Comparison of ENCODE assay signal across 18 cellular contexts in the genomic region with DNA sequence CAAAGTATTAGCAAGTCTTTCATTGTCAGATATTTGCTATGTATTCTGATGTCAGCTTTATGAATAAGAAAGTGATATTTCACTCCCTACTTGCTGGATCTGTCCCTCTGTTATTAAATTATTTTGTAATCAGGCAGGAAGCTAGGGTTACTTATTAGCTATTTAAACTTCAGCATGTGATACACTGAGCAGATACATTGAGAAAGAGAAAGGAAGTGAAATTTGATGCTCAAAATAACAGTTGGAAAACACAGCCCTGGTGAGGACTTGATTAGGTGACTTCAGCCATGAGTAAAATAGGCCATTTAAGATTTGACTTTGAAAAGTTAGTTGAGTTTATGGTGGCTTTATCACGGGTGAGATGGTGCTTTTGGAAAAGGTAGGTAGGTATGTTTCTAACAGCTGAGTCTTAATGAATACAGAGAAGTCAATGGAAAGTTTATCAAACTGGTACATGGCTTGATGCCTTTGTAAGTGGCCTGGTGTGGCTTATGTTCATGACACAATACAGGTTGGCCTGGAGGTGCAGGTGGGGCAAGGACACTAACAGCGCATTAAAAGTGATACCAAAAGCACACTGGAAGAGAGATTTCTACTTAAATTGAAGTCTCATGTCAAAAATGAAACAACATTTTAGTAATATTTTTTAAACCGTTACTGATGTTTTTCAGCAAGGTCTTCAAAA.
DNase-seq lines count a peak whose midpoint lies in the region; ATAC-seq and TF ChIP-seq lines count a peak whose summit lies in the region.
"Had no signal": no experiment of that assay in that cellular context is flagged by ENCODE, and none has a peak within 500 bp of the region (broad histone marks: within the 10 kb centered on the region; RNA-seq: fewer than 3 reads in every experiment).

No MANE protein-coding gene starts in this region.

- no peak overlapping the region for H3K4me3 Mint-ChIP-seq in activated naive CD4-positive, alpha-beta T cell treated with anti-CD3 and anti-CD28 coated beads for 36 hours
- no peak overlapping the region for H3K4me3 Mint-ChIP-seq in MCF 10A (ENCODE audit: unreplicated experiment)
- H3K4me3 Mint-ChIP-seq: activated CD8-positive, alpha-beta memory T cell treated with anti-CD3 and anti-CD28 coated beads, Interleukin-2, amount 10 ng/mL, durations not matched to agents 7 days and 5 days; activated naive CD8-positive, alpha-beta T cell treated with anti-CD3 and anti-CD28 coated beads, Interleukin-2, amount 50 U/mL, for 24 hours had no signal

- CTCF ChIA-PET in activated naive CD4-positive, alpha-beta T cell treated with anti-CD3 and anti-CD28 coated beads for 36 hours (lab: Charles Lee): no interaction called here
- CTCF ChIA-PET in MCF 10A (lab: Yijun Ruan, JAX): no interaction called here

- BruUV-seq in MCF 10A (replicated peaks; lab: Mats Ljungman, UMichigan): no TSS peak

- H3K4me1 Mint-ChIP-seq in activated naive CD4-positive, alpha-beta T cell treated with anti-CD3 and anti-CD28 coated beads for 36 hours (ENCODE audit: low read depth): no peaks in the 10 kb centered on the region
- peaks cover 4% of the 10 kb centered on the region for H3K4me1 Mint-ChIP-seq in MCF 10A (ENCODE audit: insufficient read depth, unreplicated experiment)
- H3K4me1 Mint-ChIP-seq: activated CD8-positive, alpha-beta memory T cell treated with anti-CD3 and anti-CD28 coated beads, Interleukin-2, amount 10 ng/mL, durations not matched to agents 7 days and 5 days; activated naive CD8-positive, alpha-beta T cell treated with anti-CD3 and anti-CD28 coated beads, Interleukin-2, amount 50 U/mL, for 24 hours had no signal

- no peaks in the 10 kb centered on the region for H3K27me3 Mint-ChIP-seq in activated naive CD4-positive, alpha-beta T cell treated with anti-CD3 and anti-CD28 coated beads for 36 hours (ENCODE audit: low read depth)
- no peaks in the 10 kb centered on the region for H3K27me3 Mint-ChIP-seq in MCF 10A (ENCODE audit: insufficient read depth, unreplicated experiment)
- H3K27me3 Mint-ChIP-seq: activated CD8-positive, alpha-beta memory T cell treated with anti-CD3 and anti-CD28 coated beads, Interleukin-2, amount 10 ng/mL, durations not matched to agents 7 days and 5 days; activated naive CD8-positive, alpha-beta T cell treated with anti-CD3 and anti-CD28 coated beads, Interleukin-2, amount 50 U/mL, for 24 hours had no signal

- intact Hi-C loops in activated naive CD4-positive, alpha-beta T cell treated with anti-CD3 and anti-CD28 coated beads for 36 hours (cut with micrococcal nuclease): no loop called here
- intact Hi-C loops in MCF 10A (cut with micrococcal nuclease): no loop called here

- ATAC-seq in GM18873 (IDR thresholded peaks at IDR 0.05; ENCODE audit: low FRiP score, unreplicated experiment) (peak; percentile 93), GM21825 (IDR thresholded peaks at IDR 0.05; ENCODE audit: unreplicated experiment) (peak; percentile 81), HG03159 (IDR thresholded peaks at IDR 0.05; ENCODE audit: unreplicated experiment) (peak; percentile 94), left lobe of liver (no peak)
- ATAC-seq: activated CD8-positive, alpha-beta memory T cell treated with anti-CD3 and anti-CD28 coated beads, Interleukin-2, amount 10 ng/mL, durations not matched to agents 7 days and 5 days; activated naive CD8-positive, alpha-beta T cell treated with anti-CD3 and anti-CD28 coated beads, Interleukin-2, amount 50 U/mL, for 24 hours; Right ventricle myocardium inferior had no signal

- TF ChIP-seq CTCF in epithelial cell of esophagus (IDR thresholded peaks at IDR 0.05; ENCODE audit: insufficient read depth, low read depth, low read length, missing control alignments) (no peak), MCF 10A (IDR thresholded peaks at IDR 0.05; ENCODE audit: unreplicated experiment) (no peak)

- DNase-seq in epithelial cell of esophagus (ENCODE audit: low read depth) (peak; percentile 21), NAMALWA (ENCODE audit: low spot score) (no peak), left lobe of liver (ENCODE audit: low spot score) (no peak), MCF 10A (ENCODE audit: unreplicated experiment) (no peak)
- no peak for DNase-seq in activated naive CD4-positive, alpha-beta T cell treated with anti-CD3 and anti-CD28 coated beads for 36 hours
- DNase-seq: activated CD8-positive, alpha-beta memory T cell treated with anti-CD3 and anti-CD28 coated beads, Interleukin-2, amount 10 ng/mL, durations not matched to agents 7 days and 5 days; activated naive CD8-positive, alpha-beta T cell treated with anti-CD3 and anti-CD28 coated beads, Interleukin-2, amount 50 U/mL, for 24 hours; GOT3; NCI-H1092 treated with DMSO at 0.1 percent for 48 hours; NCI-H82 had no signal

- no peak overlapping the region for H3K27ac Mint-ChIP-seq in activated naive CD4-positive, alpha-beta T cell treated with anti-CD3 and anti-CD28 coated beads for 36 hours
- no peak overlapping the region for H3K27ac Mint-ChIP-seq in MCF 10A (ENCODE audit: low read depth, unreplicated experiment)
- H3K27ac Mint-ChIP-seq: activated CD8-positive, alpha-beta memory T cell treated with anti-CD3 and anti-CD28 coated beads, Interleukin-2, amount 10 ng/mL, durations not matched to agents 7 days and 5 days; activated naive CD8-positive, alpha-beta T cell treated with anti-CD3 and anti-CD28 coated beads, Interleukin-2, amount 50 U/mL, for 24 hours had no signal

- peaks cover 15% of the 10 kb centered on the region for H3K9me3 Mint-ChIP-seq in activated naive CD4-positive, alpha-beta T cell treated with anti-CD3 and anti-CD28 coated beads for 36 hours
- H3K9me3 Mint-ChIP-seq in MCF 10A (ENCODE audit: unreplicated experiment): peaks cover 14% of the 10 kb centered on the region

- H3K36me3 Mint-ChIP-seq in activated naive CD4-positive, alpha-beta T cell treated with anti-CD3 and anti-CD28 coated beads for 36 hours (ENCODE audit: low read depth): no peaks in the 10 kb centered on the region
- H3K36me3 Mint-ChIP-seq in MCF 10A (ENCODE audit: insufficient read depth, unreplicated experiment): no peaks in the 10 kb centered on the region
- H3K36me3 Mint-ChIP-seq: activated CD8-positive, alpha-beta memory T cell treated with anti-CD3 and anti-CD28 coated beads, Interleukin-2, amount 10 ng/mL, durations not matched to agents 7 days and 5 days had no signal

- POLR2A ChIA-PET in MCF 10A (lab: Yijun Ruan, JAX): no interaction called here

- H3K4me3 ChIP-seq in epithelial cell of esophagus (ENCODE audit: low read length): no peak overlapping the region
- H3K4me3 ChIP-seq: BLaER1, esophagus muscularis mucosa, skin epidermis, suprapubic skin had no signal
